ENCODE assay signal across 1 cellular context in genomic region chr5:62412549-62413329, GRCh38.
A peak's percentile ranks its signal among the peaks of the same experiment; 100 is the strongest.
TF ChIP-seq lines count a peak whose summit lies in the region.

Gene IPO11, plus strand, starts transcription at chr5:62412763. Its CDS starts 24,517 bp downstream, at chr5:62437280.

TF ChIP-seq in HepG2, 621 proteins besides CTCF, POLR2A, EP300 and RAD21 (continued from another document and continues in another):
- TF ChIP-seq BRCA1 (CRISPR knock-in tag; IDR thresholded peaks at IDR 0.05), result no peak
- no peak for TF ChIP-seq ZNF780A (CRISPR knock-in tag; IDR thresholded peaks at IDR 0.05)
- peak; percentile 84 for TF ChIP-seq ZNF547 (CRISPR knock-in tag; IDR thresholded peaks at IDR 0.05)
- TF ChIP-seq ZNF484 (CRISPR knock-in tag; IDR thresholded peaks at IDR 0.05; ENCODE audit: borderline replicate concordance, low read depth), result no peak
- 0 out of 2 replicates have a peak, but pooled peaks have one; percentile 30 for TF ChIP-seq ZNF674 (CRISPR knock-in tag; IDR thresholded peaks at IDR 0.05; ENCODE audit: low read depth)
- TF ChIP-seq ATM (IDR thresholded peaks at IDR 0.05; ENCODE audit: borderline replicate concordance), result no peak
- TF ChIP-seq ZNF710 (CRISPR knock-in tag; IDR thresholded peaks at IDR 0.05; ENCODE audit: borderline replicate concordance), result no peak
- peak; percentile 99 for TF ChIP-seq ATF1 (CRISPR knock-in tag; IDR thresholded peaks at IDR 0.05)
- TF ChIP-seq ZNF512 (CRISPR knock-in tag; IDR thresholded peaks at IDR 0.05), result no peak
- TF ChIP-seq FOXA3 (CRISPR knock-in tag; IDR thresholded peaks at IDR 0.05), result peak; percentile 64
- no peak for TF ChIP-seq ZNF577 (CRISPR knock-in tag; IDR thresholded peaks at IDR 0.05; ENCODE audit: borderline replicate concordance, low read depth)
- peak; percentile 72 for TF ChIP-seq TGIF2 (CRISPR knock-in tag; IDR thresholded peaks at IDR 0.05)
- peak; percentile 67; the same call in 1 of the 2 replicates for TF ChIP-seq ZSCAN9 (CRISPR knock-in tag; IDR thresholded peaks at IDR 0.05; ENCODE audit: borderline replicate concordance)
- no peak for TF ChIP-seq NFE2 (CRISPR knock-in tag; IDR thresholded peaks at IDR 0.05)
- no peak for TF ChIP-seq ZNF446 (CRISPR knock-in tag; IDR thresholded peaks at IDR 0.05)
- no peak for TF ChIP-seq AFF4 (CRISPR knock-in tag; IDR thresholded peaks at IDR 0.05)
- TF ChIP-seq RFXANK (CRISPR knock-in tag; IDR thresholded peaks at IDR 0.05), result no peak
- TF ChIP-seq ZSCAN31 (CRISPR knock-in tag; IDR thresholded peaks at IDR 0.05; ENCODE audit: low read depth), result peak; percentile 82; the same call in 1 of the 2 replicates
- TF ChIP-seq PAWR (CRISPR knock-in tag; IDR thresholded peaks at IDR 0.05; ENCODE audit: borderline replicate concordance), result no peak
- TF ChIP-seq ZNF326 (CRISPR knock-in tag; IDR thresholded peaks at IDR 0.05; ENCODE audit: borderline replicate concordance), result no peak
- no peak for TF ChIP-seq USF2 (IDR thresholded peaks at IDR 0.05; ENCODE audit: low read depth, low read length)
- peak; percentile 15; the same call in 1 of the 2 replicates for TF ChIP-seq USF2 (CRISPR knock-in tag; IDR thresholded peaks at IDR 0.05; ENCODE audit: borderline replicate concordance)
- no peak; the same call in 1 of the 2 replicates for TF ChIP-seq ZNF724P (CRISPR knock-in tag; IDR thresholded peaks at IDR 0.05; ENCODE audit: borderline replicate concordance)
- TF ChIP-seq MLLT10 (CRISPR knock-in tag; IDR thresholded peaks at IDR 0.05), result no peak
- no peak for TF ChIP-seq KDM1A (CRISPR knock-in tag; IDR thresholded peaks at IDR 0.05)
- TF ChIP-seq TRAFD1 (CRISPR knock-in tag; IDR thresholded peaks at IDR 0.05; ENCODE audit: borderline replicate concordance), result no peak
- TF ChIP-seq ISX (CRISPR knock-in tag; conservative IDR thresholded peaks at IDR 0.05), result no peak
- no peak for TF ChIP-seq ZNF256 (CRISPR knock-in tag; conservative IDR thresholded peaks at IDR 0.05)
- TF ChIP-seq HNRNPL (IDR thresholded peaks at IDR 0.05; ENCODE audit: low read depth, low read length), result peak; percentile 59; the same call in 1 of the 2 replicates
- no peak; the same call in 1 of the 2 replicates for TF ChIP-seq MLX (CRISPR knock-in tag; IDR thresholded peaks at IDR 0.05)
- no peak for TF ChIP-seq TRIM22 (IDR thresholded peaks at IDR 0.05)
- TF ChIP-seq ZNF232 (CRISPR knock-in tag; IDR thresholded peaks at IDR 0.05; ENCODE audit: borderline replicate concordance), result no peak
- TF ChIP-seq RAD51 (IDR thresholded peaks at IDR 0.05; ENCODE audit: borderline replicate concordance), result no peak
- no peak for TF ChIP-seq SMARCC2 (IDR thresholded peaks at IDR 0.05)
- TF ChIP-seq PRMT3 (CRISPR knock-in tag; IDR thresholded peaks at IDR 0.05; ENCODE audit: borderline replicate concordance, low read depth), result no peak
- TF ChIP-seq ZBTB14 (CRISPR knock-in tag; IDR thresholded peaks at IDR 0.05), result no peak
- TF ChIP-seq RCOR2 (CRISPR knock-in tag; IDR thresholded peaks at IDR 0.05), result no peak
- TF ChIP-seq NFE2L2 (IDR thresholded peaks at IDR 0.05; ENCODE audit: low read length), result no peak
- TF ChIP-seq NKX3-1 (CRISPR knock-in tag; IDR thresholded peaks at IDR 0.05), result 0 out of 2 replicates have a peak, but pooled peaks have one; percentile 17
- TF ChIP-seq TAF1 (CRISPR knock-in tag; IDR thresholded peaks at IDR 0.05), result peak; percentile 86
- peak; percentile 37; the same call in 1 of the 2 replicates for TF ChIP-seq ZNF512B (CRISPR knock-in tag; IDR thresholded peaks at IDR 0.05; ENCODE audit: borderline replicate concordance)
- peak; percentile 91 for TF ChIP-seq KDM2A (CRISPR knock-in tag; IDR thresholded peaks at IDR 0.05; ENCODE audit: borderline replicate concordance, low read depth)
- TF ChIP-seq KLF9 (CRISPR knock-in tag; IDR thresholded peaks at IDR 0.05; ENCODE audit: low read depth), result no peak
- TF ChIP-seq ZNF225 (CRISPR knock-in tag; IDR thresholded peaks at IDR 0.05), result peak; percentile 92; the same call in 1 of the 2 replicates
- no peak for TF ChIP-seq THAP7 (CRISPR knock-in tag; IDR thresholded peaks at IDR 0.05)
- TF ChIP-seq SRF (IDR thresholded peaks at IDR 0.05; ENCODE audit: low read depth, low read length), result peak; percentile 88
